Comparison of ENCODE assay signal across 8 cellular contexts in genomic region chr6:145734486-145735355, GRCh38. TPM values are rescaled to one million over a fixed set of nuclear protein-coding genes. Genes with fewer than 3 reads are reported as not detected.
DNase-seq lines count a peak whose midpoint lies in the region; ATAC-seq and TF ChIP-seq lines count a peak whose summit lies in the region.

No MANE protein-coding gene starts in this region.

- no peak for TF ChIP-seq POLR2A in lower leg skin (IDR thresholded peaks at IDR 0.05)

- peaks cover 36% of the 10 kb centered on the region for H3K4me1 ChIP-seq in BLaER1

- DNase-seq in NCI-H524 treated with DMSO at 0.1 percent for 48 hours (lab: John Stamatoyannopoulos, UW) (peak; percentile 93), dorsolateral prefrontal cortex (peak; percentile 69 to 89 (median 82)), lower leg skin (ENCODE audit: low spot score in 2 of 2) (peak; percentile 76 to 96)
- DNase-seq in activated CD4-positive, alpha-beta T cell treated with anti-CD3 and anti-CD28 coated beads, Interleukin-2, amount 50 U/mL, for 4 hours: peak; percentile 53 to 57
- peak; percentile 52 to 64 for DNase-seq in stimulated activated CD4-positive, alpha-beta T cell treated with anti-CD3 and anti-CD28 coated beads, Interleukin-4, amount 100 ng/mL, for 48 hours (ENCODE audit: low read depth in 2 of 2)

- peak; percentile 61 for ATAC-seq in GM19351 (IDR thresholded peaks at IDR 0.05; ENCODE audit: unreplicated experiment)
- peak; percentile 56 for ATAC-seq in HG03469 (IDR thresholded peaks at IDR 0.05; ENCODE audit: unreplicated experiment)

- H3K27me3 ChIP-seq in BLaER1: no peaks in the 10 kb centered on the region
- no peaks in the 10 kb centered on the region for H3K27me3 ChIP-seq in dorsolateral prefrontal cortex

- H3K9me3 ChIP-seq in BLaER1: peaks cover 18% of the 10 kb centered on the region

- no peaks in the 10 kb centered on the region for H4K20me1 ChIP-seq in BLaER1

- H3K27ac ChIP-seq in BLaER1 (peak overlapping the region; percentile 99), dorsolateral prefrontal cortex (peak overlapping the region; percentile 72 to 98 (median 94))

- H3K9ac ChIP-seq in BLaER1: peak overlapping the region; percentile 98

- intact Hi-C loops in dorsolateral prefrontal cortex (cut with DNase I) (loop anchor here (1.0 to 10.0 kb wide), 3 partner anchors 80 to 1520 kb away; partner anchors contain the start of genes FBXO30 (in 2 of the 2) and SHPRH (in 1 of the 2)), lower leg skin (cut with DNase I; ENCODE audit: low total_unique reads) (no loop called here)

- peak overlapping the region; percentile 90 for H3K4me2 ChIP-seq in BLaER1

- 1 to 2% methylated on average over 38 to 56 of the region's 74 CpGs for WGBS in lower leg skin, 2 donors

- TF ChIP-seq CTCF in dorsolateral prefrontal cortex (IDR thresholded peaks at IDR 0.05 in 54 of 56, conservative IDR thresholded peaks at IDR 0.05 in 2 of 56; ENCODE audit: low read depth in 1 of 56, partially characterized antibody in 56 of 56) (peak in 7 of 56 donors; percentile 9 to 22 (median 16)), lower leg skin (IDR thresholded peaks at IDR 0.05) (no peak)

- H3K4me3 ChIP-seq in BLaER1: peak overlapping the region; percentile 86
- H3K4me3 ChIP-seq in dorsolateral prefrontal cortex: peak overlapping the region; percentile 58 to 89 (median 81)
- peak overlapping the region; percentile 68 for H3K4me3 ChIP-seq in lower leg skin (ENCODE audit: low read depth, poor library complexity, severe bottlenecking)

- H3K36me3 ChIP-seq in BLaER1: 0 out of 2 replicates have a peak, but pooled peaks cover 2% of the 10 kb centered on the region

RNA-seq across cellular contexts. Expression of gene EPM2A, which starts 0.6 kb away (rescaled TPM):
- 10 to 100 TPM; 11.2 to 38.1 (median 25.3) TPM for total RNA-seq in dorsolateral prefrontal cortex
- 10 to 100 TPM in 1 of 4 donors, 1 to 10 TPM in 3; 1.5 to 15.0 (median 7.1) TPM for total RNA-seq in lower leg skin

Comparison
In these comparisons a context has a peak if more than half of its experiments do, and no peak if none do; other contexts are left out.
1. Peak in every context shown above with its lines: DNase-seq, ATAC-seq, H3K4me3 ChIP-seq and H3K27ac ChIP-seq.